Comparison of ENCODE assay signal across 9 cellular contexts in genomic region chr2:16664052-16664731, GRCh38. TPM values are rescaled to one million over a fixed set of nuclear protein-coding genes. Genes with fewer than 3 reads are reported as not detected.
A peak's percentile ranks its signal among the peaks of the same experiment; 100 is the strongest.
DNase-seq lines count a peak whose midpoint lies in the region; ATAC-seq and TF ChIP-seq lines count a peak whose summit lies in the region.
"Had no signal": no experiment of that assay in that cellular context is flagged by ENCODE, and none has a peak within 500 bp of the region (broad histone marks: within the 10 kb centered on the region; RNA-seq: fewer than 3 reads in every experiment).

No MANE protein-coding gene starts in this region.

- POLR2A ChIA-PET in activated B cell treated with CpG ODN at 0.5 μM for 24 hours (lab: Charles Lee): interaction anchor here (0.9 to 5.0 kb wide), 10 partner anchors 9 to 93 kb away, joined by 3 to 48 read pairs (median 5); no protein-coding TSS in a partner anchor

- CTCF ChIA-PET in activated B cell treated with CpG ODN at 0.5 μM for 24 hours (lab: Charles Lee): interaction anchor here (0.7 to 2.1 kb wide), 7 partner anchors 9 to 93 kb away, joined by 3 to 6 read pairs (median 3); no protein-coding TSS in a partner anchor

- no peaks in the 10 kb centered on the region for H3K27me3 Mint-ChIP-seq in activated B cell treated with CpG ODN at 0.5 μM for 24 hours

- no peak for TF ChIP-seq POLR2A in gastroesophageal sphincter (IDR thresholded peaks at IDR 0.05)

- peak overlapping the region; percentile 97 for H3K4me3 Mint-ChIP-seq in activated B cell treated with CpG ODN at 0.5 μM for 24 hours

- TF ChIP-seq CTCF in activated B cell treated with CpG ODN at 0.5 μM for 24 hours (IDR thresholded peaks at IDR 0.05) (no peak), gastroesophageal sphincter (IDR thresholded peaks at IDR 0.05) (no peak), neutrophil (IDR thresholded peaks at IDR 0.05) (no peak)

- peaks cover 75% of the 10 kb centered on the region for H3K4me1 Mint-ChIP-seq in activated B cell treated with CpG ODN at 0.5 μM for 24 hours

- peak; percentile 37 for ATAC-seq in HG02938 (IDR thresholded peaks at IDR 0.05; ENCODE audit: unreplicated experiment)
- peak; percentile 45 for ATAC-seq in activated B cell treated with CpG ODN at 0.5 μM for 24 hours (ENCODE audit: low read depth)
- peak; percentile 71 for ATAC-seq in gastroesophageal sphincter
- no peak for ATAC-seq in GM18520 (IDR thresholded peaks at IDR 0.05; ENCODE audit: unreplicated experiment)
- ATAC-seq in HG02763 (IDR thresholded peaks at IDR 0.05; ENCODE audit: unreplicated experiment): no peak

- H3K27ac Mint-ChIP-seq in activated B cell treated with CpG ODN at 0.5 μM for 24 hours: peak overlapping the region; percentile 96

- H3K9me3 ChIP-seq in BLaER1 (no peaks in the 10 kb centered on the region), gastroesophageal sphincter (no peaks in the 10 kb centered on the region), neutrophil (no peaks in the 10 kb centered on the region)
- H3K9me3 ChIP-seq: HAP-1 had no signal

- peaks cover 46% of the 10 kb centered on the region for H3K36me3 Mint-ChIP-seq in activated B cell treated with CpG ODN at 0.5 μM for 24 hours (ENCODE audit: low read depth)

- no peak for TF ChIP-seq EP300 in gastroesophageal sphincter (IDR thresholded peaks at IDR 0.05)

- H3K9ac ChIP-seq in BLaER1: peak overlapping the region; percentile 74

- H3K27ac ChIP-seq in BLaER1: peak overlapping the region; percentile 48
- peak overlapping the region; percentile 25 to 84 (median 79) for H3K27ac ChIP-seq in gastroesophageal sphincter
- peak overlapping the region; percentile 70 for H3K27ac ChIP-seq in neutrophil

- H3K36me3 ChIP-seq in BLaER1: no peaks in the 10 kb centered on the region
- no peaks in the 10 kb centered on the region for H3K36me3 ChIP-seq in gastroesophageal sphincter
- H3K36me3 ChIP-seq in neutrophil: peaks cover 4% of the 10 kb centered on the region
- H3K36me3 ChIP-seq: HAP-1 had no signal

- peaks cover 70% of the 10 kb centered on the region for H3K4me1 ChIP-seq in BLaER1
- H3K4me1 ChIP-seq in gastroesophageal sphincter: peaks cover 3 to 70% (median 16%) of the 10 kb centered on the region in 3 donors
- H3K4me1 ChIP-seq in neutrophil (ENCODE audit: control insufficient read depth in 1 of 2, insufficient read depth in 1 of 2, low read depth in 1 of 2, low read length in 1 of 2): peaks cover 32 to 37% of the 10 kb centered on the region in 2 experiments
- H3K4me1 ChIP-seq: HAP-1 had no signal

- peak overlapping the region; percentile 99 for H3K4me2 ChIP-seq in BLaER1

- WGBS in gastroesophageal sphincter (ENCODE audit: low coverage in 1 of 2), 2 donors: 7 to 11% methylated on average over 4 to 7 of the region's 9 CpGs

- peaks cover 9% of the 10 kb centered on the region; the same call in 1 of the 2 replicates for H4K20me1 ChIP-seq in BLaER1

- intact Hi-C loops in activated B cell treated with CpG ODN at 0.5 μM for 24 hours (cut with micrococcal nuclease): loop anchor here (1.0 to 2.0 kb wide), 4 partner anchors 9 to 49 kb away; no protein-coding TSS in a partner anchor

- DNase-seq in activated B cell treated with CpG ODN at 0.5 μM for 24 hours: peak; percentile 41
- no peak for DNase-seq in stimulated activated CD4-positive, alpha-beta T cell treated with anti-CD3 and anti-CD28 coated beads, Interleukin-4, amount 100 ng/mL, for 24 hours

- H3K4me3 ChIP-seq in BLaER1: peak overlapping the region; percentile 77
- peak overlapping the region; percentile 74 to 76 for H3K4me3 ChIP-seq in gastroesophageal sphincter
- peak overlapping the region; percentile 92 to 97 for H3K4me3 ChIP-seq in neutrophil (ENCODE audit: low read depth in 1 of 2, low read length in 1 of 2)

- H3K9me3 Mint-ChIP-seq in activated B cell treated with CpG ODN at 0.5 μM for 24 hours: no peaks in the 10 kb centered on the region

- H3K27me3 ChIP-seq in BLaER1: no peaks in the 10 kb centered on the region
- H3K27me3 ChIP-seq in gastroesophageal sphincter: no peaks in the 10 kb centered on the region
- peaks cover 31% of the 10 kb centered on the region for H3K27me3 ChIP-seq in neutrophil

RNA-seq across cellular contexts. Expression of gene CYRIA, which starts 1.4 kb away (rescaled TPM):
- total RNA-seq in activated B cell treated with CpG ODN at 0.5 μM for 24 hours: 72.7 and 76.1 TPM in 2 replicates
- total RNA-seq in gastroesophageal sphincter: 10 to 100 TPM in 3 of 4 donors, 1 to 10 TPM in 1; 9.3 to 20.7 (median 13.4) TPM

Comparison
In these comparisons a context has a peak if more than half of its experiments do, and no peak if none do; other contexts are left out.
1. ATAC-seq: peak in HG02938 (single experiment), activated B cell treated with CpG ODN at 0.5 μM for 24 hours (single experiment) and gastroesophageal sphincter (single experiment); none in GM18520 (single experiment) and HG02763 (single experiment).
2. Peak in every context shown above with its lines, with median percentiles within 50 percentile points of each other: H3K27ac ChIP-seq and H3K4me3 ChIP-seq.